22 cellular contexts compared by ENCODE assay signal in genomic region chr1:236799001-236799400, GRCh38.
"Had no signal": no experiment of that assay in that cellular context is flagged by ENCODE, and none has a peak within 500 bp of the region (broad histone marks: within the 10 kb centered on the region; RNA-seq: fewer than 3 reads in every experiment).

No MANE protein-coding gene starts in this region.

- H3K27me3 Mint-ChIP-seq: naive thymus-derived CD8-positive, alpha-beta T cell had no signal

- FAIRE-seq: keratinocyte had no signal

- H3K27ac Mint-ChIP-seq: immature natural killer cell had no signal

- H3K4me3 ChIP-seq: colonic mucosa, esophagus squamous epithelium, mucosa of descending colon, ovary, prostate gland, skin epidermis, suprapubic skin, tibial artery, upper lobe of left lung, uterus had no signal

- H3K9me3 Mint-ChIP-seq: immature natural killer cell; naive thymus-derived CD8-positive, alpha-beta T cell; neural crest cell had no signal

- ATAC-seq: left cardiac atrium; mucosa of descending colon; naive thymus-derived CD8-positive, alpha-beta T cell; sciatic nerve had no signal

- DNase-seq: colonic mucosa; dermis blood vessel endothelial cell; esophagus squamous epithelium; foreskin fibroblast; immature natural killer cell; left cardiac atrium; mammary epithelial cell; mucosa of descending colon; naive thymus-derived CD8-positive, alpha-beta T cell; nucleus accumbens; ovary; stimulated activated CD4-positive, alpha-beta T cell treated with anti-CD3 and anti-CD28 coated beads, Interleukin-12 subunit alpha, Interleukin-12 subunit beta, amount 100 ng/mL, for 4 hours; stimulated activated naive CD4-positive, alpha-beta T cell; tibial artery; upper lobe of left lung; uterus had no signal

- H3K27ac ChIP-seq: colonic mucosa, ovary, prostate gland, suprapubic skin, tibial artery, upper lobe of left lung, uterus had no signal

- H3K4me1 ChIP-seq: colonic mucosa, prostate gland, uterus had no signal

- H3K9me3 ChIP-seq: colonic mucosa, esophagus squamous epithelium, mucosa of descending colon, ovary, prostate gland, suprapubic skin, tibial artery, upper lobe of left lung, uterus had no signal

- H3K4me3 Mint-ChIP-seq: immature natural killer cell had no signal

- H3K27me3 ChIP-seq: colonic mucosa, esophagus squamous epithelium, ovary, suprapubic skin, tibial artery, upper lobe of left lung, uterus had no signal

- H3K36me3 ChIP-seq: colonic mucosa, ovary, prostate gland, uterus had no signal
